1 cellular context compared by ENCODE assay signal in genomic region chr11:9601041-9601875, GRCh38.
TF ChIP-seq lines count a peak whose summit lies in the region.

No MANE protein-coding gene starts in this region.

TF ChIP-seq in K562, 482 proteins besides CTCF, POLR2A, EP300 and RAD21 (continued from another document):
- TF ChIP-seq, protein P1, sequence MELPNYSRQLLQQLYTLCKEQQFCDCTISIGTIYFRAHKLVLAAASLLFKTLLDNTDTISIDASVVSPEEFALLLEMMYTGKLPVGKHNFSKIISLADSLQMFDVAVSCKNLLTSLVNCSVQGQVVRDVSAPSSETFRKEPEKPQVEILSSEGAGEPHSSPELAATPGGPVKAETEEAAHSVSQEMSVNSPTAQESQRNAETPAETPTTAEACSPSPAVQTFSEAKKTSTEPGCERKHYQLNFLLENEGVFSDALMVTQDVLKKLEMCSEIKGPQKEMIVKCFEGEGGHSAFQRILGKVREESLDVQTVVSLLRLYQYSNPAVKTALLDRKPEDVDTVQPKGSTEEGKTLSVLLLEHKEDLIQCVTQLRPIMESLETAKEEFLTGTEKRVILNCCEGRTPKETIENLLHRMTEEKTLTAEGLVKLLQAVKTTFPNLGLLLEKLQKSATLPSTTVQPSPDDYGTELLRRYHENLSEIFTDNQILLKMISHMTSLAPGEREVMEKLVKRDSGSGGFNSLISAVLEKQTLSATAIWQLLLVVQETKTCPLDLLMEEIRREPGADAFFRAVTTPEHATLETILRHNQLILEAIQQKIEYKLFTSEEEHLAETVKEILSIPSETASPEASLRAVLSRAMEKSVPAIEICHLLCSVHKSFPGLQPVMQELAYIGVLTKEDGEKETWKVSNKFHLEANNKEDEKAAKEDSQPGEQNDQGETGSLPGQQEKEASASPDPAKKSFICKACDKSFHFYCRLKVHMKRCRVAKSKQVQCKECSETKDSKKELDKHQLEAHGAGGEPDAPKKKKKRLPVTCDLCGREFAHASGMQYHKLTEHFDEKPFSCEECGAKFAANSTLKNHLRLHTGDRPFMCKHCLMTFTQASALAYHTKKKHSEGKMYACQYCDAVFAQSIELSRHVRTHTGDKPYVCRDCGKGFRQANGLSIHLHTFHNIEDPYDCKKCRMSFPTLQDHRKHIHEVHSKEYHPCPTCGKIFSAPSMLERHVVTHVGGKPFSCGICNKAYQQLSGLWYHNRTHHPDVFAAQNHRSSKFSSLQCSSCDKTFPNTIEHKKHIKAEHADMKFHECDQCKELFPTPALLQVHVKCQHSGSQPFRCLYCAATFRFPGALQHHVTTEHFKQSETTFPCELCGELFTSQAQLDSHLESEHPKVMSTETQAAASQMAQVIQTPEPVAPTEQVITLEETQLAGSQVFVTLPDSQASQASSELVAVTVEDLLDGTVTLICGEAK (IDR thresholded peaks at IDR 0.05) = peak; percentile 51; the same call in 1 of the 2 replicates
- TF ChIP-seq, protein P1 (CRISPR knock-in tag; IDR thresholded peaks at IDR 0.05) = no peak
- TF ChIP-seq GABPB1 (CRISPR knock-in tag; IDR thresholded peaks at IDR 0.05) (0 out of 2 replicates have a peak, but pooled peaks have one; percentile 18), ZNF146 (CRISPR knock-in tag; IDR thresholded peaks at IDR 0.05; ENCODE audit: unreplicated experiment) (no peak), MYNN (IDR thresholded peaks at IDR 0.05) (no peak), MYNN (CRISPR knock-in tag; IDR thresholded peaks at IDR 0.05) (no peak), GABPA (tag; conservative IDR thresholded peaks at IDR 0.05; ENCODE audit: low read depth) (peak; percentile 72), ZNF75A (CRISPR knock-in tag; IDR thresholded peaks at IDR 0.05) (peak; percentile 92), CBX8 (IDR thresholded peaks at IDR 0.05; ENCODE audit: borderline replicate concordance, extremely low read depth, low read depth, low read length, poor library complexity, severe bottlenecking) (no peak), MYC (IDR thresholded peaks at IDR 0.05; ENCODE audit: low read depth, low read length) (no peak), MYC (CRISPR knock-in tag; IDR thresholded peaks at IDR 0.05; ENCODE audit: borderline replicate concordance, low read depth) (no peak)
- TF ChIP-seq, protein P2, sequence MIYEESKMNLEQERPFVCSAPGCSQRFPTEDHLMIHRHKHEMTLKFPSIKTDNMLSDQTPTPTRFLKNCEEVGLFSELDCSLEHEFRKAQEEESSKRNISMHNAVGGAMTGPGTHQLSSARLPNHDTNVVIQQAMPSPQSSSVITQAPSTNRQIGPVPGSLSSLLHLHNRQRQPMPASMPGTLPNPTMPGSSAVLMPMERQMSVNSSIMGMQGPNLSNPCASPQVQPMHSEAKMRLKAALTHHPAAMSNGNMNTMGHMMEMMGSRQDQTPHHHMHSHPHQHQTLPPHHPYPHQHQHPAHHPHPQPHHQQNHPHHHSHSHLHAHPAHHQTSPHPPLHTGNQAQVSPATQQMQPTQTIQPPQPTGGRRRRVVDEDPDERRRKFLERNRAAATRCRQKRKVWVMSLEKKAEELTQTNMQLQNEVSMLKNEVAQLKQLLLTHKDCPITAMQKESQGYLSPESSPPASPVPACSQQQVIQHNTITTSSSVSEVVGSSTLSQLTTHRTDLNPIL (CRISPR knock-in tag; IDR thresholded peaks at IDR 0.05) = no peak
- TF ChIP-seq, protein P3, sequence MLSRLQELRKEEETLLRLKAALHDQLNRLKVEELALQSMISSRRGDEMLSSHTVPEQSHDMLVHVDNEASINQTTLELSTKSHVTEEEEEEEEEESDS (CRISPR knock-in tag; IDR thresholded peaks at IDR 0.05) = no peak
TF ChIP-seq in K562: peak in this region for 4.
